ENCODE assay signal across 1 cellular context in genomic region chr1:246417813-246418564, GRCh38.
TF ChIP-seq lines count a peak whose summit lies in the region.

No MANE protein-coding gene starts in this region.

TF ChIP-seq in GM12878, 131 proteins besides CTCF, POLR2A, EP300 and RAD21 (continued from another document):
- TF ChIP-seq, protein P1, sequence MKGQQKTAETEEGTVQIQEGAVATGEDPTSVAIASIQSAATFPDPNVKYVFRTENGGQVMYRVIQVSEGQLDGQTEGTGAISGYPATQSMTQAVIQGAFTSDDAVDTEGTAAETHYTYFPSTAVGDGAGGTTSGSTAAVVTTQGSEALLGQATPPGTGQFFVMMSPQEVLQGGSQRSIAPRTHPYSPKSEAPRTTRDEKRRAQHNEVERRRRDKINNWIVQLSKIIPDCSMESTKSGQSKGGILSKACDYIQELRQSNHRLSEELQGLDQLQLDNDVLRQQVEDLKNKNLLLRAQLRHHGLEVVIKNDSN (IDR thresholded peaks at IDR 0.05; ENCODE audit: borderline replicate concordance, extremely low read length, insufficient read depth, low read depth, low read length): no peak
- no peak for TF ChIP-seq MEF2B (IDR thresholded peaks at IDR 0.05; ENCODE audit: partially characterized antibody, poor library complexity, severe bottlenecking)
- no peak for TF ChIP-seq NBN (IDR thresholded peaks at IDR 0.05)
- no peak for TF ChIP-seq HSF1 (IDR thresholded peaks at IDR 0.05; ENCODE audit: low read depth, low read length)
- no peak for TF ChIP-seq NRF1 (conservative IDR thresholded peaks at IDR 0.05; ENCODE audit: low read depth, low read length)
- no peak for TF ChIP-seq SREBF1 (IDR thresholded peaks at IDR 0.05; ENCODE audit: low read length)
- no peak for TF ChIP-seq SUZ12 (IDR thresholded peaks at IDR 0.05; ENCODE audit: unreplicated experiment)
- TF ChIP-seq BCLAF1 (IDR thresholded peaks at IDR 0.05): no peak
